8 cellular contexts compared by ENCODE assay signal in the genomic region with DNA sequence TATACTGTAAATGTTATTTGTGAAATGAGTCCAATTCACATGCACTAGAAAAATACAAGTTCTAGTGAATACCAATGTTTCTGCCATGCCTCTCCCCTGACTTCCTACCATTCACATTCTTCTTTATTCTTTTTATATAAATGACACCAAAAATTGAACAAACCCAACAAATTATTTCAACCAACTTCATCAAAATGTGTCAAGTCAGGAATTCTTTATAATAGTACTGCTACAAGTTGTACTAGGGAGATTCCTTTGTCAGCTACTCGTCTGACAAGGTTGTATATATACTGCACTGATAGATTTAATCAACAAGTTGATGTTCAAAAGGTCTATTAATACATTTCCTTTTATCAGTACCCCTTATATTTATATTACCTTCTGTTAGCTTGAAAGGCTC. TPM values are rescaled to one million over a fixed set of nuclear protein-coding genes. Genes with fewer than 3 reads are reported as not detected.
A peak's percentile ranks its signal among the peaks of the same experiment; 100 is the strongest.
DNase-seq lines count a peak whose midpoint lies in the region; TF ChIP-seq lines count a peak whose summit lies in the region.

No MANE protein-coding gene starts in this region.

- no peaks in the 10 kb centered on the region for H3K27me3 ChIP-seq in skeletal muscle tissue (ENCODE audit: control insufficient read depth in 3 of 3, insufficient read depth in 3 of 3, low read length in 3 of 3)

- H3K36me3 ChIP-seq in skeletal muscle tissue (ENCODE audit: control insufficient read depth in 3 of 3, insufficient read depth in 3 of 3, low read length in 3 of 3) = no peaks in the 10 kb centered on the region

- H3K27ac ChIP-seq in skeletal muscle tissue (ENCODE audit: low read depth, low read length) = peak overlapping the region; percentile 36

- H3K4me3 ChIP-seq in HFF-Myc (replicated peaks; ENCODE audit: low read depth, low read length) (peak overlapping the region; percentile 97), WI38 (ENCODE audit: low read depth, low read length) (peak overlapping the region; percentile 79), foreskin fibroblast (ENCODE audit: low read depth in 1 of 2, low read length in 2 of 2) (peak overlapping the region; percentile 88 to 90), skeletal muscle tissue (ENCODE audit: low read length in 3 of 3) (no peak overlapping the region)

- H3K9ac ChIP-seq in skeletal muscle tissue (ENCODE audit: low read depth in 1 of 3, low read length in 3 of 3) = peak overlapping the region in 1 of 3 donors; percentile 79

- no peaks in the 10 kb centered on the region for H3K9me3 ChIP-seq in skeletal muscle tissue (ENCODE audit: control insufficient read depth in 3 of 3, low read length in 3 of 3)

- DNase-seq in HFF-Myc (ENCODE audit: extremely low read depth, low read depth) (no peak), foreskin fibroblast (no peak), NCI-H1436 (lab: John Stamatoyannopoulos, UW) (no peak), NCI-H446 treated with DMSO at 0.1 percent for 48 hours (lab: John Stamatoyannopoulos, UW) (no peak), NCI-H2196 treated with DMSO at 0.1 percent for 48 hours (lab: John Stamatoyannopoulos, UW; ENCODE audit: unreplicated experiment) (no peak), medulla oblongata (ENCODE audit: extremely low spot score) (no peak)

- H3K4me1 ChIP-seq in skeletal muscle tissue (ENCODE audit: control insufficient read depth in 3 of 3, insufficient read depth in 3 of 3, low read length in 3 of 3) = peaks cover 19 to 31% (median 29%) of the 10 kb centered on the region in 3 donors

- TF ChIP-seq CTCF in HFF-Myc (IDR thresholded peaks at IDR 0.05; ENCODE audit: low read depth, low read length, missing control alignments) = no peak
- no peak for TF ChIP-seq CTCF in WI38 (IDR thresholded peaks at IDR 0.05; ENCODE audit: low read depth, low read length)
- TF ChIP-seq CTCF in foreskin fibroblast (IDR thresholded peaks at IDR 0.05; ENCODE audit: low read depth, low read length) = no peak

RNA-seq across cellular contexts. Expression of a gene that starts 3.0 kb away (rescaled TPM):
- total RNA-seq in skeletal muscle tissue = 124 TPM

Comparison
In these comparisons a context has a peak if more than half of its experiments do, and no peak if none do; other contexts are left out.
1. H3K4me3 ChIP-seq: peak in HFF-Myc (single experiment), WI38 (single experiment) and foreskin fibroblast (2 of 2); none in skeletal muscle tissue (0 of 3).